Comparison of ENCODE assay signal across 19 cellular contexts in the genomic region with DNA sequence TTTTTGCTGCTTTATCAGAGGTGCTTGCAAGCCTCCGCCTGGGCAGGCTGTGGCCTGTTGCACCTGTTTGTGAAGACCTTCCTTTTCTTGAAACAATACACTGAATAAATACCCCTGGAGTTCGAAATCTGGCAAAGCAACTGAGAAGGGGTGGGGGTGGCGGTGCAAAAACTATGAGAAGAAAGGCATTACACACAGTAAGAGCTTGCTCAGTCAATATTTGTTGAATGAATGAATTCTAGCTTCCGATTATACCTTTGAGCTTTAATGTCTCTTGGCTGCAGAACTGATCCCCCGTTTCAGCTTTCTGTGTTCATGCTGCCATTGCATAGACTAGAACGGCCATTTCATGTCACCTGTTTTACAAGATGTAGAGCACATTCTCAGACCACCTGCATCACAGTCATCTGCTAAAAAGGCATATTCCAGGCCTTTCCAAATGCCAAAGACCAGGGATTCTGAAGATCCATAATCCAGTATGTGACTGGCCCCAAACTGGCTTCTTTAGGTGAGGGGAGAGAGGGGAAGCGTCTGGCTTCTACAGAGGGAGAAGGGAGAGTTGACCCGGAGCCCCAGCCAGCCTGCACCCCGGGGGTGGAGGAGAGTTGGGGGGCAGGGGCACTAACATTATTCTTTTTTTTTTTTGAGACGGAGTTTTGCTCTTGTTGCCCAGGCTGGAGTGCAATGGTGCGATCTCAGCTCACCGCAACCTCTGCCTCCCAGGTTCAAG.
A peak's percentile ranks its signal among the peaks of the same experiment; 100 is the strongest.
DNase-seq lines count a peak whose midpoint lies in the region; ATAC-seq, FAIRE-seq and TF ChIP-seq lines count a peak whose summit lies in the region.
"Had no signal": no experiment of that assay in that cellular context is flagged by ENCODE, and none has a peak within 500 bp of the region (broad histone marks: within the 10 kb centered on the region; RNA-seq: fewer than 3 reads in every experiment).

No MANE protein-coding gene starts in this region.

- no peak for TF ChIP-seq RAD21 in HepG2 (CRISPR knock-in tag; IDR thresholded peaks at IDR 0.05)

- no peaks in the 10 kb centered on the region for H3K4me1 Mint-ChIP-seq in activated naive CD8-positive, alpha-beta T cell treated with anti-CD3 and anti-CD28 coated beads, Interleukin-2, amount 50 U/mL, for 24 hours
- H3K4me1 Mint-ChIP-seq: T-helper 17 cell had no signal

- peak; percentile 72 for ATAC-seq in HepG2
- ATAC-seq in activated naive CD8-positive, alpha-beta T cell treated with anti-CD3 and anti-CD28 coated beads, Interleukin-2, amount 50 U/mL, for 24 hours = no peak
- no peak for ATAC-seq in pancreas
- ATAC-seq: activated CD4-positive, alpha-beta T cell treated with anti-CD3 and anti-CD28 coated beads for 36 hours; T-helper 17 cell had no signal

- no peaks in the 10 kb centered on the region for H4K20me1 ChIP-seq in HepG2 (ENCODE audit: insufficient read depth, low read length)

- TF ChIP-seq CTCF in HepG2 (CRISPR knock-in tag; IDR thresholded peaks at IDR 0.05) (no peak), pancreas (IDR thresholded peaks at IDR 0.05) (no peak)

- 11% methylated on average over 9 of the region's 12 CpGs for WGBS in HepG2 (ENCODE audit: low lambda C conversion rate)
- WGBS in pancreas, 2 donors = 46 to 55% methylated on average over 9 to 10 of the region's 12 CpGs

- H3K4me3 Mint-ChIP-seq in activated naive CD8-positive, alpha-beta T cell treated with anti-CD3 and anti-CD28 coated beads, Interleukin-2, amount 50 U/mL, for 24 hours = no peak overlapping the region
- H3K4me3 Mint-ChIP-seq: activated CD4-positive, alpha-beta T cell treated with anti-CD3 and anti-CD28 coated beads for 36 hours; activated naive CD8-positive, alpha-beta T cell; T-helper 17 cell had no signal

- H3K27me3 ChIP-seq in HepG2 (ENCODE audit: control insufficient read depth in 1 of 2, insufficient read depth in 2 of 2, low read length in 2 of 2) (no peaks in the 10 kb centered on the region), pancreas (no peaks in the 10 kb centered on the region)
- H3K27me3 ChIP-seq: cardiac muscle cell had no signal

- H2AFZ ChIP-seq in HepG2 (ENCODE audit: low read length) = no peak overlapping the region

- no peaks in the 10 kb centered on the region for H3K79me2 ChIP-seq in HepG2 (ENCODE audit: insufficient read depth, low read length)

- CTCF ChIA-PET in HepG2 (lab: Yijun Ruan, JAX; ENCODE audit: low intra/inter-chr PET ratio, low total read pairs) = no interaction called here

- intact Hi-C loops in HepG2 (cut with micrococcal nuclease; ENCODE audit: unreplicated experiment) (loop anchor here (5.0 kb wide), 3 partner anchors 50 to 115 kb away; no protein-coding TSS in a partner anchor), pancreas (cut with DNase I) (no loop called here), head of caudate nucleus (cut with DNase I) (no loop called here)

- FAIRE-seq in HepG2 (lab: Jason Lieb, UNC) = peak; percentile 32
- FAIRE-seq in HTR-8/SVneo (lab: Jason Lieb, UNC) = no peak
- FAIRE-seq in pancreas (lab: Jason Lieb, UNC) = no peak
- FAIRE-seq: H54, islet of Langerhans, small intestine, urothelium cell line had no signal

- H3K4me1 ChIP-seq in HepG2 (ENCODE audit: insufficient read depth, low read length) = peaks cover 95% of the 10 kb centered on the region
- H3K4me1 ChIP-seq in pancreas = peaks cover 0 to 32% (median 4%) of the 10 kb centered on the region in 3 donors

- H3K4me2 ChIP-seq in HepG2 (ENCODE audit: low read depth, low read length) = peak overlapping the region; percentile 56

- H3K36me3 Mint-ChIP-seq in activated naive CD8-positive, alpha-beta T cell treated with anti-CD3 and anti-CD28 coated beads, Interleukin-2, amount 50 U/mL, for 24 hours (ENCODE audit: low read depth) = no peaks in the 10 kb centered on the region

- no peaks in the 10 kb centered on the region for H3K9me3 Mint-ChIP-seq in activated naive CD8-positive, alpha-beta T cell treated with anti-CD3 and anti-CD28 coated beads, Interleukin-2, amount 50 U/mL, for 24 hours

- TSS peak; percentile 60 for BruUV-seq in HepG2 (replicated peaks; lab: Mats Ljungman, UMichigan)

- TF ChIP-seq EP300 in HepG2 (IDR thresholded peaks at IDR 0.05; ENCODE audit: low read depth in 2 of 2, low read length in 2 of 2) = peak in 1 of 2 experiments; percentile 96; a peak in 2 of 4 replicates
- peak; percentile 94 for TF ChIP-seq EP300 in HepG2 (CRISPR knock-in tag; IDR thresholded peaks at IDR 0.05; ENCODE audit: borderline replicate concordance)

- no peaks in the 10 kb centered on the region for H3K36me3 ChIP-seq in HepG2 (replicated peaks in 1 of 2; ENCODE audit: control insufficient read depth in 1 of 2, insufficient read depth in 2 of 2, low read length in 2 of 2)
- no peaks in the 10 kb centered on the region for H3K36me3 ChIP-seq in pancreas
- H3K36me3 ChIP-seq: cardiac muscle cell had no signal

- H3K27ac ChIP-seq in HepG2 (ENCODE audit: extremely low read length, insufficient read depth, low read length) (peak overlapping the region; percentile 91), pancreas (no peak overlapping the region)
- H3K27ac ChIP-seq: cardiac muscle cell had no signal

- POLR2A ChIA-PET in HepG2 (lab: Yijun Ruan, JAX) = interaction anchor here (0.6 to 2.4 kb wide), 12 partner anchors 40 to 392 kb away, joined by 3 to 9 read pairs (median 4); no protein-coding TSS in a partner anchor

- H3K9me3 ChIP-seq in HepG2 (ENCODE audit: low read length) (no peaks in the 10 kb centered on the region), pancreas (no peaks in the 10 kb centered on the region)

- peaks cover 12% of the 10 kb centered on the region for H3K27me3 Mint-ChIP-seq in activated naive CD8-positive, alpha-beta T cell treated with anti-CD3 and anti-CD28 coated beads, Interleukin-2, amount 50 U/mL, for 24 hours

- no peak for TF ChIP-seq POLR2A in HepG2 (IDR thresholded peaks at IDR 0.05; ENCODE audit: insufficient read depth in 1 of 2, low read depth in 2 of 2, low read length in 2 of 2)

- in situ Hi-C loops in HepG2 (cut with HindIII; ENCODE audit: extremely low pct_ligation_motif_present, low pct_unique_long_range_greater_than_20kb) = no loop called here

- DNase-seq in DMS153 (lab: John Stamatoyannopoulos, UW) (peak; percentile 95), NCI-H146 treated with DMSO at 0.1 percent for 48 hours (lab: John Stamatoyannopoulos, UW; ENCODE audit: unreplicated experiment) (peak; percentile 87), NCI-H774 (lab: John Stamatoyannopoulos, UW) (peak; percentile 73), HepG2 (ENCODE audit: low spot score) (peak; percentile 94), HTR-8/SVneo (ENCODE audit: insufficient read length, low spot score) (no peak), pancreas (no peak), head of caudate nucleus (no peak)
- no peak for DNase-seq in activated naive CD8-positive, alpha-beta T cell treated with anti-CD3 and anti-CD28 coated beads, Interleukin-2, amount 50 U/mL, for 24 hours
- DNase-seq: activated CD4-positive, alpha-beta T cell treated with anti-CD3 and anti-CD28 coated beads for 36 hours; NCI-H446; RPMI8226; small intestine; stimulated activated naive CD4-positive, alpha-beta T cell treated with Interleukin-2 at 50 U/mL for 16 hours; T-helper 17 cell had no signal

- H3K27ac Mint-ChIP-seq in activated naive CD8-positive, alpha-beta T cell treated with anti-CD3 and anti-CD28 coated beads, Interleukin-2, amount 50 U/mL, for 24 hours = no peak overlapping the region
- H3K27ac Mint-ChIP-seq: activated CD4-positive, alpha-beta T cell treated with anti-CD3 and anti-CD28 coated beads for 36 hours; activated naive CD8-positive, alpha-beta T cell; T-helper 17 cell had no signal

- peak overlapping the region in 1 of 3 experiments; percentile 24; a peak in 1 of 6 replicates for H3K4me3 ChIP-seq in HepG2 (replicated peaks in 1 of 3; ENCODE audit: insufficient read depth in 1 of 3, low read depth in 2 of 3, low read length in 3 of 3)
- no peak overlapping the region for H3K4me3 ChIP-seq in pancreas
- H3K4me3 ChIP-seq: cardiac muscle cell had no signal

- peak overlapping the region; percentile 61; the same call in 1 of the 2 replicates for H3K9ac ChIP-seq in HepG2 (ENCODE audit: insufficient read depth, low read depth, low read length)

TF ChIP-seq in HepG2, 621 proteins besides CTCF, POLR2A, EP300 and RAD21 (continues in another document):
- TF ChIP-seq, protein P1, sequence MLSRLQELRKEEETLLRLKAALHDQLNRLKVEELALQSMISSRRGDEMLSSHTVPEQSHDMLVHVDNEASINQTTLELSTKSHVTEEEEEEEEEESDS (CRISPR knock-in tag; IDR thresholded peaks at IDR 0.05; ENCODE audit: borderline replicate concordance) = no peak
- TF ChIP-seq BCL6 (CRISPR knock-in tag; IDR thresholded peaks at IDR 0.05) (peak; percentile 74; the same call in 1 of the 2 replicates), MIXL1 (CRISPR knock-in tag; IDR thresholded peaks at IDR 0.05) (0 out of 2 replicates have a peak, but pooled peaks have one; percentile 20), ZNF616 (CRISPR knock-in tag; IDR thresholded peaks at IDR 0.05; ENCODE audit: low read depth) (no peak), GFI1 (CRISPR knock-in tag; IDR thresholded peaks at IDR 0.05; ENCODE audit: borderline replicate concordance) (peak; percentile 95), ZMYM4 (CRISPR knock-in tag; IDR thresholded peaks at IDR 0.05) (peak; percentile 52; the same call in 1 of the 2 replicates), GABPB1 (CRISPR knock-in tag; IDR thresholded peaks at IDR 0.05) (no peak), SMAD1 (CRISPR knock-in tag; IDR thresholded peaks at IDR 0.05; ENCODE audit: borderline replicate concordance, low read depth) (no peak), SSRP1 (CRISPR knock-in tag; IDR thresholded peaks at IDR 0.05) (no peak), ZFP36 (IDR thresholded peaks at IDR 0.05; ENCODE audit: borderline replicate concordance, low read depth, low read length, partially characterized antibody) (no peak), EED (CRISPR knock-in tag; IDR thresholded peaks at IDR 0.05) (no peak), GPN1 (CRISPR knock-in tag; IDR thresholded peaks at IDR 0.05; ENCODE audit: borderline replicate concordance) (no peak), ARNTL (CRISPR knock-in tag; IDR thresholded peaks at IDR 0.05) (no peak)
- TF ChIP-seq, protein P2, sequence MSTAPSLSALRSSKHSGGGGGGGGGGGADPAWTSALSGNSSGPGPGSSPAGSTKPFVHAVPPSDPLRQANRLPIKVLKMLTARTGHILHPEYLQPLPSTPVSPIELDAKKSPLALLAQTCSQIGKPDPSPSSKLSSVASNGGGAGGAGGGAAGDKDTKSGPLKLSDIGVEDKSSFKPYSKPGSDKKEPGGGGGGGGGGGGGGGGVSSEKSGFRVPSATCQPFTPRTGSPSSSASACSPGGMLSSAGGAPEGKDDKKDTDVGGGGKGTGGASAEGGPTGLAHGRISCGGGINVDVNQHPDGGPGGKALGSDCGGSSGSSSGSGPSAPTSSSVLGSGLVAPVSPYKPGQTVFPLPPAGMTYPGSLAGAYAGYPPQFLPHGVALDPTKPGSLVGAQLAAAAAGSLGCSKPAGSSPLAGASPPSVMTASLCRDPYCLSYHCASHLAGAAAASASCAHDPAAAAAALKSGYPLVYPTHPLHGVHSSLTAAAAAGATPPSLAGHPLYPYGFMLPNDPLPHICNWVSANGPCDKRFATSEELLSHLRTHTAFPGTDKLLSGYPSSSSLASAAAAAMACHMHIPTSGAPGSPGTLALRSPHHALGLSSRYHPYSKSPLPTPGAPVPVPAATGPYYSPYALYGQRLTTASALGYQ (CRISPR knock-in tag; IDR thresholded peaks at IDR 0.05) = peak; percentile 89; the same call in 1 of the 2 replicates

Comparison
In these comparisons a context has a peak if more than half of its experiments do, and no peak if none do; other contexts are left out.
1. DNase-seq: peak in DMS153 (single experiment), NCI-H146 treated with DMSO at 0.1 percent for 48 hours (single experiment), NCI-H774 (single experiment) and HepG2 (single experiment); none in activated naive CD8-positive, alpha-beta T cell treated with anti-CD3 and anti-CD28 coated beads, Interleukin-2, amount 50 U/mL, for 24 hours (single experiment), HTR-8/SVneo (single experiment), pancreas (0 of 6) and head of caudate nucleus (0 of 42).